18 cellular contexts compared by ENCODE assay signal in genomic region chr7:47887016-47887640, GRCh38.
DNase-seq lines count a peak whose midpoint lies in the region; ATAC-seq and TF ChIP-seq lines count a peak whose summit lies in the region.
"Had no signal": no experiment of that assay in that cellular context is flagged by ENCODE, and none has a peak within 500 bp of the region (broad histone marks: within the 10 kb centered on the region; RNA-seq: fewer than 3 reads in every experiment).

No MANE protein-coding gene starts in this region.

- H3K27me3 ChIP-seq in lung (ENCODE audit: control insufficient read depth, insufficient read depth), result no peaks in the 10 kb centered on the region
- no peaks in the 10 kb centered on the region for H3K27me3 ChIP-seq in psoas muscle (ENCODE audit: insufficient read depth in 3 of 3, low read length in 2 of 3)
- no peaks in the 10 kb centered on the region for H3K27me3 ChIP-seq in body of pancreas
- H3K27me3 ChIP-seq: BE2C had no signal

- H3K4me3 Mint-ChIP-seq in activated CD8-positive, alpha-beta T cell treated with anti-CD3 and anti-CD28 coated beads, Interleukin-2, amount 10 ng/mL, durations not matched to agents 7 days and 5 days, result no peak overlapping the region
- H3K4me3 Mint-ChIP-seq: CD4-positive, alpha-beta memory T cell had no signal

- ATAC-seq in lung (ENCODE audit: insufficient read depth, low FRiP score) (no peak), psoas muscle (no peak), body of pancreas (no peak)
- no peak for ATAC-seq in stimulated activated naive CD8-positive, alpha-beta T cell treated with anti-CD3 and anti-CD28 coated beads, Interleukin-15, Interleukin-2, amounts not matched to agents 100 U/mL and 50 U/mL, for 24 hours
- no peak for ATAC-seq in activated CD8-positive, alpha-beta T cell treated with anti-CD3 and anti-CD28 coated beads, Interleukin-2, amount 10 ng/mL, durations not matched to agents 7 days and 5 days
- ATAC-seq: HepG2 had no signal

- WGBS in lung, 2 donors, result 92 to 97% methylated on average over 7 of the region's 7 CpGs
- 58 to 73% (median 58%) methylated on average over 7 of the region's 7 CpGs for WGBS in psoas muscle, 3 donors
- 59 to 70% methylated on average over 7 of the region's 7 CpGs for WGBS in body of pancreas, 2 donors

- no peak for TF ChIP-seq POLR2A in body of pancreas (IDR thresholded peaks at IDR 0.05)

- H3K36me3 ChIP-seq in lung (ENCODE audit: control insufficient read depth in 2 of 2, insufficient read depth in 2 of 2, low read length in 2 of 2), result peaks cover 0 to 2% of the 10 kb centered on the region in 2 donors
- no peaks in the 10 kb centered on the region for H3K36me3 ChIP-seq in psoas muscle (ENCODE audit: insufficient read depth in 1 of 2, low read depth in 1 of 2)
- H3K36me3 ChIP-seq in body of pancreas (replicated peaks in 1 of 2; ENCODE audit: insufficient read depth in 1 of 2, low read depth in 2 of 2), result no peaks in the 10 kb centered on the region
- H3K36me3 ChIP-seq: BE2C, HAP-1 had no signal

- intact Hi-C loops in psoas muscle (cut with DNase I), result no loop called here
- intact Hi-C loops in body of pancreas (cut with DNase I), result no loop called here

- TF ChIP-seq CTCF in lung (IDR thresholded peaks at IDR 0.05; ENCODE audit: control extremely low read depth, extremely low read depth) (no peak), psoas muscle (IDR thresholded peaks at IDR 0.05) (no peak), body of pancreas (IDR thresholded peaks at IDR 0.05) (no peak)

- H3K4me3 ChIP-seq in lung, result no peak overlapping the region
- no peak overlapping the region for H3K4me3 ChIP-seq in psoas muscle
- no peak overlapping the region for H3K4me3 ChIP-seq in body of pancreas
- H3K4me3 ChIP-seq: HAP-1 had no signal

- H3K27ac ChIP-seq in lung (ENCODE audit: low read depth in 1 of 2, low read length in 1 of 2) (no peak overlapping the region), psoas muscle (peak overlapping the region; percentile 87), body of pancreas (no peak overlapping the region)
- H3K27ac ChIP-seq: C4-2B had no signal

- H3K9me3 Mint-ChIP-seq in activated CD8-positive, alpha-beta T cell treated with anti-CD3 and anti-CD28 coated beads, Interleukin-2, amount 10 ng/mL, durations not matched to agents 7 days and 5 days (ENCODE audit: insufficient read depth), result no peaks in the 10 kb centered on the region
- H3K9me3 Mint-ChIP-seq: CD4-positive, alpha-beta memory T cell had no signal

- no peaks in the 10 kb centered on the region for H3K4me1 Mint-ChIP-seq in activated CD8-positive, alpha-beta T cell treated with anti-CD3 and anti-CD28 coated beads, Interleukin-2, amount 10 ng/mL, durations not matched to agents 7 days and 5 days (ENCODE audit: low read depth)
- H3K4me1 Mint-ChIP-seq: CD4-positive, alpha-beta memory T cell had no signal

- H3K27ac Mint-ChIP-seq in activated CD8-positive, alpha-beta T cell treated with anti-CD3 and anti-CD28 coated beads, Interleukin-2, amount 10 ng/mL, durations not matched to agents 7 days and 5 days, result no peak overlapping the region
- H3K27ac Mint-ChIP-seq: CD4-positive, alpha-beta memory T cell had no signal

- DNase-seq in COLO829 (ENCODE audit: low spot score) (peak; percentile 63), astrocyte of the hippocampus (ENCODE audit: low read depth, low spot score) (peak; percentile 18), lung (ENCODE audit: low spot score) (peak; percentile 13), psoas muscle (no peak), DMS79 treated with DMSO at 0.1 percent for 48 hours (lab: John Stamatoyannopoulos, UW) (no peak), body of pancreas (no peak)
- no peak for DNase-seq in stimulated activated naive CD8-positive, alpha-beta T cell treated with anti-CD3 and anti-CD28 coated beads, Interleukin-15, Interleukin-2, amounts not matched to agents 100 U/mL and 50 U/mL, for 24 hours
- no peak for DNase-seq in activated CD8-positive, alpha-beta T cell treated with anti-CD3 and anti-CD28 coated beads, Interleukin-2, amount 10 ng/mL, durations not matched to agents 7 days and 5 days
- DNase-seq: ACHN; BE2C; CD4-positive, alpha-beta memory T cell; COR-L47; DMS153; DND-41; GF-D8 had no signal

- CTCF ChIA-PET in activated CD8-positive, alpha-beta T cell treated with anti-CD3 and anti-CD28 coated beads, Interleukin-2, amount 10 ng/mL, durations not matched to agents 7 days and 5 days (lab: Charles Lee), result no interaction called here

- no peaks in the 10 kb centered on the region for H3K36me3 Mint-ChIP-seq in activated CD8-positive, alpha-beta T cell treated with anti-CD3 and anti-CD28 coated beads, Interleukin-2, amount 10 ng/mL, durations not matched to agents 7 days and 5 days (ENCODE audit: low read depth)
- H3K36me3 Mint-ChIP-seq: CD4-positive, alpha-beta memory T cell had no signal

- H3K27me3 Mint-ChIP-seq in activated CD8-positive, alpha-beta T cell treated with anti-CD3 and anti-CD28 coated beads, Interleukin-2, amount 10 ng/mL, durations not matched to agents 7 days and 5 days (ENCODE audit: low read depth), result no peaks in the 10 kb centered on the region

- no peaks in the 10 kb centered on the region for H3K4me1 ChIP-seq in lung (ENCODE audit: control insufficient read depth in 2 of 2, insufficient read depth in 2 of 2, low read length in 2 of 2)
- peaks cover 20% of the 10 kb centered on the region for H3K4me1 ChIP-seq in psoas muscle
- no peaks in the 10 kb centered on the region for H3K4me1 ChIP-seq in body of pancreas
- H3K4me1 ChIP-seq: BE2C, HAP-1 had no signal

- H3K9me3 ChIP-seq in lung (ENCODE audit: control insufficient read depth in 2 of 2, insufficient read depth in 1 of 2, low read length in 1 of 2) (no peaks in the 10 kb centered on the region), psoas muscle (no peaks in the 10 kb centered on the region), body of pancreas (no peaks in the 10 kb centered on the region)
- H3K9me3 ChIP-seq: BE2C, HAP-1 had no signal

- POLR2A ChIA-PET in activated CD8-positive, alpha-beta T cell treated with anti-CD3 and anti-CD28 coated beads, Interleukin-2, amount 10 ng/mL, durations not matched to agents 7 days and 5 days (lab: Charles Lee), result no interaction called here

Comparison
In these comparisons a context has a peak if more than half of its experiments do, and no peak if none do; other contexts are left out.
1. DNase-seq: peak in COLO829 (single experiment), astrocyte of the hippocampus (single experiment) and lung (single experiment); none in psoas muscle (0 of 2), DMS79 treated with DMSO at 0.1 percent for 48 hours (single experiment), body of pancreas (0 of 4), stimulated activated naive CD8-positive, alpha-beta T cell treated with anti-CD3 and anti-CD28 coated beads, Interleukin-15, Interleukin-2, amounts not matched to agents 100 U/mL and 50 U/mL, for 24 hours (single experiment) and activated CD8-positive, alpha-beta T cell treated with anti-CD3 and anti-CD28 coated beads, Interleukin-2, amount 10 ng/mL, durations not matched to agents 7 days and 5 days (single experiment).